8 cellular contexts compared by ENCODE assay signal in genomic region chr3:115790759-115791158, GRCh38.
DNase-seq lines count a peak whose midpoint lies in the region; ATAC-seq, FAIRE-seq and TF ChIP-seq lines count a peak whose summit lies in the region.

No MANE protein-coding gene starts in this region.

- H3K36me3 ChIP-seq in K562 (ENCODE audit: control insufficient read depth, insufficient read depth, low read length) = no peaks in the 10 kb centered on the region
- H3K36me3 ChIP-seq in psoas muscle (ENCODE audit: insufficient read depth in 1 of 2, low read depth in 1 of 2) = no peaks in the 10 kb centered on the region
- no peaks in the 10 kb centered on the region for H3K36me3 ChIP-seq in Karpas-422 (ENCODE audit: insufficient read depth, low read length)

- H3K9me1 ChIP-seq in K562 (ENCODE audit: control insufficient read depth, insufficient read depth, low read length) = no peaks in the 10 kb centered on the region

- H3K27ac ChIP-seq in K562 (ENCODE audit: extremely low read depth, low read depth, low read length) (no peak overlapping the region), psoas muscle (no peak overlapping the region), Karpas-422 (ENCODE audit: low read length) (no peak overlapping the region)

- intact Hi-C loops in K562 (cut with micrococcal nuclease) (no loop called here), psoas muscle (cut with DNase I) (no loop called here)

- H3K9me3 ChIP-seq in K562 (replicated peaks; ENCODE audit: control insufficient read depth, insufficient read depth, low read depth, low read length) (no peaks in the 10 kb centered on the region), psoas muscle (no peaks in the 10 kb centered on the region), Karpas-422 (ENCODE audit: low read length) (no peaks in the 10 kb centered on the region)

- TF ChIP-seq CTCF in K562 (IDR thresholded peaks at IDR 0.05 in 2 of 3, conservative IDR thresholded peaks at IDR 0.05 in 1 of 3; ENCODE audit: insufficient read depth in 2 of 3, low read depth in 1 of 3, low read length in 3 of 3) (no peak), psoas muscle (IDR thresholded peaks at IDR 0.05) (no peak)

- no peak overlapping the region for H3K9ac ChIP-seq in K562 (ENCODE audit: insufficient read depth in 1 of 2, low read depth in 2 of 2, low read length in 2 of 2)
- H3K9ac ChIP-seq in Karpas-422 (ENCODE audit: low read length) = no peak overlapping the region

- DNase-seq in stimulated activated naive CD4-positive, alpha-beta T cell treated with Interleukin-2 at 50 U/mL for 16 hours (lab: John Stamatoyannopoulos, UW) = peak; percentile 50
- no peak for DNase-seq in stimulated activated naive CD4-positive, alpha-beta T cell (lab: John Stamatoyannopoulos, UW)
- DNase-seq in SW480 (ENCODE audit: low spot score) = peak; percentile 95
- DNase-seq in K562 (ENCODE audit: extremely low read depth in 1 of 4, low spot score in 3 of 4) = peak; percentile 28 to 52 (median 36)
- DNase-seq in psoas muscle = no peak
- DNase-seq in Karpas-422 = no peak
- no peak for DNase-seq in DMS153 treated with DMSO at 0.1 percent for 48 hours (lab: John Stamatoyannopoulos, UW; ENCODE audit: unreplicated experiment)

- no peaks in the 10 kb centered on the region for H3K9me2 ChIP-seq in Karpas-422 (replicated peaks; ENCODE audit: insufficient read depth, low read length)

- H4K20me1 ChIP-seq in K562 (replicated peaks; ENCODE audit: control insufficient read depth, insufficient read depth, low read length) = no peaks in the 10 kb centered on the region
- H4K20me1 ChIP-seq in Karpas-422 (ENCODE audit: insufficient read depth, low read depth, low read length) = no peaks in the 10 kb centered on the region

- TF ChIP-seq POLR2A in K562 (conservative IDR thresholded peaks at IDR 0.05) = no peak

- H3K4me1 ChIP-seq in K562 (replicated peaks in 1 of 2; ENCODE audit: control insufficient read depth in 2 of 2, insufficient read depth in 2 of 2, low read length in 2 of 2) (no peaks in the 10 kb centered on the region; a peak in 1 of 5 replicates), psoas muscle (no peaks in the 10 kb centered on the region), Karpas-422 (ENCODE audit: low read length) (no peaks in the 10 kb centered on the region)

- H2AFZ ChIP-seq in K562 (ENCODE audit: low read depth, low read length) (peak overlapping the region; percentile 40; the same call in 1 of the 2 replicates), Karpas-422 (ENCODE audit: low read length) (no peak overlapping the region)

- H3K27me3 ChIP-seq in K562 (ENCODE audit: control insufficient read depth in 2 of 2, insufficient read depth in 2 of 2, low read length in 2 of 2) (no peaks in the 10 kb centered on the region), psoas muscle (ENCODE audit: insufficient read depth in 3 of 3, low read length in 2 of 3) (no peaks in the 10 kb centered on the region), Karpas-422 (ENCODE audit: low read length) (no peaks in the 10 kb centered on the region)

- ATAC-seq in K562 (peak; percentile 78), psoas muscle (peak; percentile 71 to 87 (median 78)), HG03280 (IDR thresholded peaks at IDR 0.05; ENCODE audit: unreplicated experiment) (no peak)

- H3K4me2 ChIP-seq in K562 (ENCODE audit: insufficient read depth, low read length) (no peak overlapping the region), Karpas-422 (ENCODE audit: low read depth, low read length, poor library complexity, severe bottlenecking) (no peak overlapping the region)

- TF ChIP-seq RAD21 in K562 (CRISPR knock-in tag; conservative IDR thresholded peaks at IDR 0.05 in 1 of 2, IDR thresholded peaks at IDR 0.05 in 1 of 2) = no peak

- 5% methylated on average over 2 of the region's 3 CpGs for WGBS in K562 (ENCODE audit: insufficient coverage, low coverage, missing lambda C conversion rate)
- 66 to 75% (median 67%) methylated on average over 3 of the region's 3 CpGs for WGBS in psoas muscle, 3 donors

- no TSS peak for BruUV-seq in K562 (replicated peaks; lab: Mats Ljungman, UMichigan)

- TF ChIP-seq EP300 in K562 (IDR thresholded peaks at IDR 0.05; ENCODE audit: low read length) = no peak

- peak; percentile 70 for FAIRE-seq in K562 (lab: Jason Lieb, UNC)

- CTCF ChIA-PET in K562 (lab: Yijun Ruan, JAX; ENCODE audit: low intra/inter-chr PET ratio) = no interaction called here

- in situ Hi-C loops in K562 (cut with MboI) = no loop called here

- H3K4me3 ChIP-seq in K562 = no peak overlapping the region
- H3K4me3 ChIP-seq in psoas muscle = no peak overlapping the region
- H3K4me3 ChIP-seq in Karpas-422 (ENCODE audit: low read length) = no peak overlapping the region

- POLR2A ChIA-PET in K562 (lab: Yijun Ruan, JAX) = no interaction called here

- H3K79me2 ChIP-seq in K562 (ENCODE audit: control insufficient read depth, insufficient read depth, low read length) = no peaks in the 10 kb centered on the region
- no peaks in the 10 kb centered on the region for H3K79me2 ChIP-seq in Karpas-422 (ENCODE audit: low read length)

TF ChIP-seq in K562, 482 proteins besides CTCF, POLR2A, EP300 and RAD21:
- TF ChIP-seq EHMT2 (IDR thresholded peaks at IDR 0.05) = peak; percentile 94
- TF ChIP-seq FOS (IDR thresholded peaks at IDR 0.05; ENCODE audit: extremely low read depth, insufficient read length) = peak; percentile 69
- no peak for TF ChIP-seq IFI16 (CRISPR knock-in tag; IDR thresholded peaks at IDR 0.05)
- TF ChIP-seq TRIM24 (IDR thresholded peaks at IDR 0.05) = 0 out of 4 replicates have a peak, but pooled peaks of 1 of the 2 experiments have one; percentile 23
- TF ChIP-seq DNMT1 (IDR thresholded peaks at IDR 0.05) = no peak
- no peak for TF ChIP-seq HLTF (IDR thresholded peaks at IDR 0.05)
- TF ChIP-seq FOSL1 (tag; conservative IDR thresholded peaks at IDR 0.05) = peak; percentile 98
- TF ChIP-seq C11orf30 (IDR thresholded peaks at IDR 0.05; ENCODE audit: low read depth) = no peak
- 0 out of 2 replicates have a peak, but pooled peaks have one; percentile 20 for TF ChIP-seq NFE2 (IDR thresholded peaks at IDR 0.05; ENCODE audit: low read depth)
- peak; percentile 74 for TF ChIP-seq DPF2 (IDR thresholded peaks at IDR 0.05)
- peak; percentile 77 for TF ChIP-seq SMARCE1 (IDR thresholded peaks at IDR 0.05)
- TF ChIP-seq NFE2L1 (tag; IDR thresholded peaks at IDR 0.05; ENCODE audit: borderline replicate concordance, low read depth) = no peak
- peak; percentile 95 for TF ChIP-seq JUN (IDR thresholded peaks at IDR 0.05; ENCODE audit: borderline replicate concordance, low read depth, low read length)
- TF ChIP-seq JUN (CRISPR knock-in tag; IDR thresholded peaks at IDR 0.05; ENCODE audit: borderline replicate concordance) = no peak
- TF ChIP-seq ATF3 (IDR thresholded peaks at IDR 0.05) = peak; percentile 96
- no peak for TF ChIP-seq ATF3 (CRISPR knock-in tag; conservative IDR thresholded peaks at IDR 0.05)
- TF ChIP-seq JUND (IDR thresholded peaks at IDR 0.05; ENCODE audit: borderline replicate concordance, low read depth, low read length) = peak; percentile 93
- peak; percentile 95 for TF ChIP-seq JUND (tag; IDR thresholded peaks at IDR 0.05; ENCODE audit: borderline replicate concordance, low read depth, low read length)
- TF ChIP-seq CREM (IDR thresholded peaks at IDR 0.05; ENCODE audit: low read depth) = 0 out of 2 replicates have a peak, but pooled peaks have one; percentile 12
- peak; percentile 76 for TF ChIP-seq SMARCA4 (IDR thresholded peaks at IDR 0.05)
- peak; percentile 87 for TF ChIP-seq JUNB (CRISPR knock-in tag; conservative IDR thresholded peaks at IDR 0.05)
- TF ChIP-seq ARID1B (IDR thresholded peaks at IDR 0.05) = peak; percentile 72
- TF ChIP-seq ZNF408 (CRISPR knock-in tag; IDR thresholded peaks at IDR 0.05; ENCODE audit: low read depth) = no peak
- no peak for TF ChIP-seq E2F8 (IDR thresholded peaks at IDR 0.05; ENCODE audit: low read depth, partially characterized antibody)

Comparison
In these comparisons a context has a peak if more than half of its experiments do, and no peak if none do; other contexts are left out.
1. DNase-seq: peak in stimulated activated naive CD4-positive, alpha-beta T cell treated with Interleukin-2 at 50 U/mL for 16 hours (single experiment), SW480 (single experiment) and K562 (4 of 4); none in stimulated activated naive CD4-positive, alpha-beta T cell (0 of 6), psoas muscle (0 of 2), Karpas-422 (single experiment) and DMS153 treated with DMSO at 0.1 percent for 48 hours (single experiment).